Comparison of ENCODE assay signal across 10 cellular contexts in genomic region chr4:141654098-141654497, GRCh38. TPM values are rescaled to one million over a fixed set of nuclear protein-coding genes. Genes with fewer than 3 reads are reported as not detected.
DNase-seq lines count a peak whose midpoint lies in the region; ATAC-seq and TF ChIP-seq lines count a peak whose summit lies in the region.
"Had no signal": no experiment of that assay in that cellular context is flagged by ENCODE, and none has a peak within 500 bp of the region (broad histone marks: within the 10 kb centered on the region; RNA-seq: fewer than 3 reads in every experiment).

No MANE protein-coding gene starts in this region.

- peaks cover 4% of the 10 kb centered on the region; the same call in 1 of the 2 replicates for H3K4me1 ChIP-seq in HEK293 (ENCODE audit: control insufficient read depth, insufficient read depth, low read length)

- peaks cover 1% of the 10 kb centered on the region for H3K4me1 Mint-ChIP-seq in activated T-cell treated with anti-CD3 and anti-CD28 coated beads, Interleukin-2, amount 50 U/mL, for 24 hours (ENCODE audit: low read depth)

- in situ Hi-C loops in astrocyte of the cerebellum (cut with HindIII; ENCODE audit: low sequenced_read_pairs), result no loop called here

- peak; percentile 32 for TF ChIP-seq CTCF in AG04449 (IDR thresholded peaks at IDR 0.05; ENCODE audit: insufficient read depth, low read length, missing control alignments)
- TF ChIP-seq CTCF in HEK293 (tag by site-specific recombination; IDR thresholded peaks at IDR 0.05), result no peak
- peak; percentile 59 for TF ChIP-seq CTCF in astrocyte of the cerebellum (IDR thresholded peaks at IDR 0.05; ENCODE audit: low read depth, low read length, missing control alignments)

- no peak overlapping the region for H3K4me3 Mint-ChIP-seq in activated T-cell treated with anti-CD3 and anti-CD28 coated beads, Interleukin-2, amount 50 U/mL, for 24 hours
- H3K4me3 Mint-ChIP-seq: activated CD8-positive, alpha-beta memory T cell treated with anti-CD3 and anti-CD28 coated beads, Interleukin-2, amount 10 ng/mL, durations not matched to agents 7 days and 5 days had no signal

- H3K36me3 Mint-ChIP-seq in activated T-cell treated with anti-CD3 and anti-CD28 coated beads, Interleukin-2, amount 50 U/mL, for 24 hours (ENCODE audit: low read depth), result no peaks in the 10 kb centered on the region
- H3K36me3 Mint-ChIP-seq: activated CD8-positive, alpha-beta memory T cell treated with anti-CD3 and anti-CD28 coated beads, Interleukin-2, amount 10 ng/mL, durations not matched to agents 7 days and 5 days had no signal

- intact Hi-C loops in left colon (cut with DNase I, micrococcal nuclease), result no loop called here

- CTCF ChIA-PET in AG04449 (lab: Yijun Ruan, JAX) (interaction anchor here (0.9 to 2.8 kb wide), 7 partner anchors 10 to 309 kb away, joined by 3 to 15 read pairs (median 5); partner anchors contain the start of gene IL15), HEK293 (lab: Yijun Ruan, JAX) (interaction anchor here (0.6 to 1.9 kb wide), 7 partner anchors 11 to 308 kb away, joined by 3 to 7 read pairs (median 3); no protein-coding TSS in a partner anchor)

- ATAC-seq in left colon (peak; percentile 64), GM19035 (IDR thresholded peaks at IDR 0.05; ENCODE audit: unreplicated experiment) (no peak), HG03457 (IDR thresholded peaks at IDR 0.05; ENCODE audit: unreplicated experiment) (no peak), HG02588 (IDR thresholded peaks at IDR 0.05; ENCODE audit: unreplicated experiment) (no peak)
- ATAC-seq: activated CD8-positive, alpha-beta memory T cell treated with anti-CD3 and anti-CD28 coated beads, Interleukin-2, amount 10 ng/mL, durations not matched to agents 7 days and 5 days had no signal

- no peak overlapping the region for H3K27ac Mint-ChIP-seq in activated T-cell treated with anti-CD3 and anti-CD28 coated beads, Interleukin-2, amount 50 U/mL, for 24 hours
- H3K27ac Mint-ChIP-seq: activated CD8-positive, alpha-beta memory T cell treated with anti-CD3 and anti-CD28 coated beads, Interleukin-2, amount 10 ng/mL, durations not matched to agents 7 days and 5 days had no signal

- no peak overlapping the region for H3K4me3 ChIP-seq in AG04449 (ENCODE audit: low read depth, low read length)
- H3K4me3 ChIP-seq in HEK293 (ENCODE audit: low read depth, low read length), result no peak overlapping the region
- H3K4me3 ChIP-seq in astrocyte of the cerebellum (ENCODE audit: low read depth, low read length), result no peak overlapping the region

- H3K9me3 Mint-ChIP-seq in activated T-cell treated with anti-CD3 and anti-CD28 coated beads, Interleukin-2, amount 50 U/mL, for 24 hours, result no peaks in the 10 kb centered on the region

- POLR2A ChIA-PET in AG04449 (lab: Yijun Ruan, JAX) (no interaction called here), HEK293 (lab: Yijun Ruan, JAX) (interaction anchor here (1.1 kb wide), 1 partner anchor 18 kb away, joined by 4 read pairs; the partner anchor contains the start of gene IL15)

- H3K27me3 Mint-ChIP-seq in activated T-cell treated with anti-CD3 and anti-CD28 coated beads, Interleukin-2, amount 50 U/mL, for 24 hours, result no peaks in the 10 kb centered on the region
- H3K27me3 Mint-ChIP-seq: activated CD8-positive, alpha-beta memory T cell treated with anti-CD3 and anti-CD28 coated beads, Interleukin-2, amount 10 ng/mL, durations not matched to agents 7 days and 5 days had no signal

- DNase-seq in AG04449 (ENCODE audit: low read depth, low spot score) (no peak), astrocyte of the cerebellum (ENCODE audit: low read depth) (no peak), left colon (peak in 1 of 2 donors; percentile 40)
- no peak for DNase-seq in activated T-cell treated with anti-CD3 and anti-CD28 coated beads, Interleukin-2, amount 50 U/mL, for 24 hours
- DNase-seq: activated CD8-positive, alpha-beta memory T cell treated with anti-CD3 and anti-CD28 coated beads, Interleukin-2, amount 10 ng/mL, durations not matched to agents 7 days and 5 days; DMS153 had no signal

- H3K36me3 ChIP-seq in HEK293 (ENCODE audit: control insufficient read depth in 2 of 2, insufficient read depth in 1 of 2, low read length in 2 of 2), result no peaks in the 10 kb centered on the region

- H3K27ac ChIP-seq in HEK293 (ENCODE audit: extremely low read depth, low read depth, low read length), result no peak overlapping the region

- H3K9me3 ChIP-seq in HEK293 (ENCODE audit: control insufficient read depth, insufficient read depth, low read depth, low read length), result no peaks in the 10 kb centered on the region

TF ChIP-seq in HEK293, 187 proteins besides CTCF, POLR2A, EP300 and RAD21:
- TF ChIP-seq, protein P1, sequence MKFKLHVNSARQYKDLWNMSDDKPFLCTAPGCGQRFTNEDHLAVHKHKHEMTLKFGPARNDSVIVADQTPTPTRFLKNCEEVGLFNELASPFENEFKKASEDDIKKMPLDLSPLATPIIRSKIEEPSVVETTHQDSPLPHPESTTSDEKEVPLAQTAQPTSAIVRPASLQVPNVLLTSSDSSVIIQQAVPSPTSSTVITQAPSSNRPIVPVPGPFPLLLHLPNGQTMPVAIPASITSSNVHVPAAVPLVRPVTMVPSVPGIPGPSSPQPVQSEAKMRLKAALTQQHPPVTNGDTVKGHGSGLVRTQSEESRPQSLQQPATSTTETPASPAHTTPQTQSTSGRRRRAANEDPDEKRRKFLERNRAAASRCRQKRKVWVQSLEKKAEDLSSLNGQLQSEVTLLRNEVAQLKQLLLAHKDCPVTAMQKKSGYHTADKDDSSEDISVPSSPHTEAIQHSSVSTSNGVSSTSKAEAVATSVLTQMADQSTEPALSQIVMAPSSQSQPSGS (tag by site-specific recombination; IDR thresholded peaks at IDR 0.05; ENCODE audit: low read depth), result no peak
- TF ChIP-seq BCL6B (tag by site-specific recombination; IDR thresholded peaks at IDR 0.05), result peak; percentile 90

RNA-seq across cellular contexts. Expression of gene IL15, which starts 17.7 kb away (rescaled TPM):
- 1 to 10 TPM; 5.6 to 8.2 TPM for total RNA-seq in left colon
